In genomic region chr9:128829477-128830251, GRCh38 we compare ENCODE assay signal across 8 cellular contexts.
DNase-seq lines count a peak whose midpoint lies in the region; ATAC-seq and TF ChIP-seq lines count a peak whose summit lies in the region.

SPOUT1 (minus strand) TSS chr9:128829794; CDS start chr9:128829780, 14 bp downstream.

- ATAC-seq in HG03439 (IDR thresholded peaks at IDR 0.05; ENCODE audit: unreplicated experiment), result peak; percentile 95

- DNase-seq in AML-193 (lab: John Stamatoyannopoulos, UW) (peak; percentile 86 to 89), NCI-H510A treated with DMSO at 0.1 percent for 48 hours (lab: John Stamatoyannopoulos, UW) (peak; percentile 94), kidney tubule cell (ENCODE audit: low spot score) (peak; percentile 93)
- DNase-seq in activated CD4-positive, alpha-beta T cell treated with anti-CD3 and anti-CD28 coated beads for 4 hours, result peak; percentile 91 to 93
- peak; percentile 84 to 93 (median 85) for DNase-seq in stimulated activated CD4-positive, alpha-beta T cell treated with anti-CD3 and anti-CD28 coated beads, Interleukin-1b, Interleukin-23, amount 100 ng/mL, for 24 hours (ENCODE audit: low read depth in 4 of 4, low spot score in 1 of 4)

- peak; percentile 93 for TF ChIP-seq POLR2A in GM19193 (IDR thresholded peaks at IDR 0.05; ENCODE audit: extremely low read depth, insufficient read depth, insufficient read length)

- H3K27ac ChIP-seq in cingulate gyrus (ENCODE audit: low read depth, low read length), result peak within 1 kb of the TSS; percentile 54

Comparison
In these comparisons a context has a peak if more than half of its experiments do, and no peak if none do; other contexts are left out.
1. Peak in every context shown above with its lines: DNase-seq, ATAC-seq and H3K27ac ChIP-seq.